ENCODE assay signal across 10 cellular contexts in the genomic region with DNA sequence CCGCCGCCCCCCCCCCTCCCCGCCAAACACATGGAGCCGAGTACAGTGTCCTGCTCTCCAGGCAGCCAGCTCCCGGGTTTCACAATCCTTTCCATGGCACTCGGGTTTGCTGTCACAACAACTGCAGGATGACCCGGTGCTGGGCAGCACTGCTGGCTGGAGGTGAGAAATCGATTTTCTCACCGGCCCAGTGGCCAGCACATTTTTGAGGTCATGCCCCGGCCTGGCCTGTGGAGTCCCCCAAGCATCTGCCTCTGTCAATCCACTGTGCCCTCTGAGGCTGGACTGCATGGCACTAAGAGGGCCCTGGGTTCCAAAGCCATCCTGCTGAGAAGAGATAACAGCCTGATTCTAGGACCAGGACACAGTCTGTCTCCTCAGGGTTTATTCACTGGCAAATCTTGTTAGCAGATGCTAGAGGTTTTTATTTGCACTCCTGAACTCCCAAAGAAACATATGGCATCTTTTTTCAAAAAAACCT.
DNase-seq lines count a peak whose midpoint lies in the region; ATAC-seq and TF ChIP-seq lines count a peak whose summit lies in the region.
"Had no signal": no experiment of that assay in that cellular context is flagged by ENCODE, and none has a peak within 500 bp of the region (broad histone marks: within the 10 kb centered on the region; RNA-seq: fewer than 3 reads in every experiment).

No MANE protein-coding gene starts in this region.

- peaks cover 11% of the 10 kb centered on the region for H3K4me1 ChIP-seq in GM23338 (ENCODE audit: insufficient read depth)
- H3K4me1 ChIP-seq in Peyer's patch = peaks cover 0 to 40% (median 19%) of the 10 kb centered on the region in 4 donors
- peaks cover 0 to 27% (median 13%) of the 10 kb centered on the region in 3 donors for H3K4me1 ChIP-seq in gastroesophageal sphincter
- no peaks in the 10 kb centered on the region for H3K4me1 ChIP-seq in smooth muscle cell (ENCODE audit: low read depth)
- H3K4me1 ChIP-seq: prostate gland had no signal

- H3K4me1 Mint-ChIP-seq in GM23338 = peaks cover 18% of the 10 kb centered on the region

- no peaks in the 10 kb centered on the region for H3K9me2 ChIP-seq in GM23338 (ENCODE audit: insufficient read depth)

- no peak for TF ChIP-seq EP300 in gastroesophageal sphincter (IDR thresholded peaks at IDR 0.05)

- WGBS in gastroesophageal sphincter (ENCODE audit: low coverage in 1 of 2), 2 donors = 50% methylated on average over 3 of the region's 10 CpGs; no CpG with 5 or more reads in 1 of the 2 donors
- 35% methylated on average over 10 of the region's 10 CpGs for whole genome bisulfite sequencing in smooth muscle cell (ENCODE audit: low lambda C conversion rate)

- H4K20me1 ChIP-seq in GM23338 (replicated peaks; ENCODE audit: insufficient read depth) (no peaks in the 10 kb centered on the region), smooth muscle cell (ENCODE audit: low read depth) (no peaks in the 10 kb centered on the region)

- no peak overlapping the region for H3K27ac Mint-ChIP-seq in GM23338
- H3K27ac Mint-ChIP-seq: H9 had no signal

- H3K79me2 ChIP-seq in GM23338 (replicated peaks; ENCODE audit: insufficient read depth) = no peaks in the 10 kb centered on the region
- peaks cover 4% of the 10 kb centered on the region for H3K79me2 ChIP-seq in smooth muscle cell (ENCODE audit: low read depth)

- H3K36me3 ChIP-seq in GM23338 (ENCODE audit: insufficient read depth) (no peaks in the 10 kb centered on the region), Peyer's patch (peaks cover 0 to 5% (median 0%) of the 10 kb centered on the region in 3 donors), gastroesophageal sphincter (no peaks in the 10 kb centered on the region), smooth muscle cell (ENCODE audit: low read depth) (no peaks in the 10 kb centered on the region)
- H3K36me3 ChIP-seq: prostate gland had no signal

- TF ChIP-seq CTCF in GM23338 (conservative IDR thresholded peaks at IDR 0.05; ENCODE audit: low read depth in 2 of 2) = no peak
- TF ChIP-seq CTCF in Peyer's patch (IDR thresholded peaks at IDR 0.05) = no peak
- TF ChIP-seq CTCF in gastroesophageal sphincter (IDR thresholded peaks at IDR 0.05) = no peak
- TF ChIP-seq CTCF in smooth muscle cell (IDR thresholded peaks at IDR 0.05; ENCODE audit: borderline replicate concordance, insufficient read depth, poor library complexity, severe bottlenecking) = no peak

- no peaks in the 10 kb centered on the region for H3K27me3 ChIP-seq in GM23338 (ENCODE audit: insufficient read depth)
- H3K27me3 ChIP-seq in Peyer's patch = no peaks in the 10 kb centered on the region
- no peaks in the 10 kb centered on the region for H3K27me3 ChIP-seq in gastroesophageal sphincter
- no peaks in the 10 kb centered on the region for H3K27me3 ChIP-seq in smooth muscle cell (ENCODE audit: low read depth)

- no peak for TF ChIP-seq POLR2A in Peyer's patch (IDR thresholded peaks at IDR 0.05)
- no peak for TF ChIP-seq POLR2A in gastroesophageal sphincter (IDR thresholded peaks at IDR 0.05)

- H3K9me3 Mint-ChIP-seq in GM23338 = no peaks in the 10 kb centered on the region
- H3K9me3 Mint-ChIP-seq: H9 had no signal

- peaks cover 10% of the 10 kb centered on the region for H3K27me3 Mint-ChIP-seq in GM23338 (ENCODE audit: insufficient read depth, low read depth, poor library complexity)

- H3K4me3 Mint-ChIP-seq in GM23338 = no peak overlapping the region
- H3K4me3 Mint-ChIP-seq: H9 had no signal

- H3K36me3 Mint-ChIP-seq in GM23338 (ENCODE audit: low read depth) = no peaks in the 10 kb centered on the region

- H2AFZ ChIP-seq in GM23338 (peak overlapping the region; percentile 59; the same call in 1 of the 2 replicates), smooth muscle cell (ENCODE audit: low read depth) (no peak overlapping the region)

- ATAC-seq in GM23338 = peak; percentile 39
- ATAC-seq in gastroesophageal sphincter = peak; percentile 60
- no peak for ATAC-seq in GM19467 (IDR thresholded peaks at IDR 0.05; ENCODE audit: unreplicated experiment)
- ATAC-seq in GM18519 (IDR thresholded peaks at IDR 0.05; ENCODE audit: low FRiP score, unreplicated experiment) = no peak

- DNase-seq in GM23338 (ENCODE audit: low spot score) (no peak), Peyer's patch (no peak), smooth muscle cell (lab: John Stamatoyannopoulos, UW; ENCODE audit: unreplicated experiment) (peak; percentile 38), SHP77 (lab: John Stamatoyannopoulos, UW) (no peak)
- DNase-seq: H9; stimulated activated naive CD4-positive, alpha-beta T cell had no signal

- H3K27ac ChIP-seq in GM23338 (ENCODE audit: low read depth) (no peak overlapping the region), Peyer's patch (peak overlapping the region; percentile 27 to 77 (median 55)), gastroesophageal sphincter (peak overlapping the region in 3 of 4 donors; percentile 51 to 73 (median 71)), smooth muscle cell (ENCODE audit: low read depth) (peak overlapping the region; percentile 86)

- H3K9ac ChIP-seq in smooth muscle cell (ENCODE audit: low read depth) = no peak overlapping the region

- H3K9me3 ChIP-seq in Peyer's patch (no peaks in the 10 kb centered on the region), gastroesophageal sphincter (no peaks in the 10 kb centered on the region), smooth muscle cell (replicated peaks; ENCODE audit: low read depth) (no peaks in the 10 kb centered on the region)
- H3K9me3 ChIP-seq: prostate gland had no signal

- H3K4me3 ChIP-seq in GM23338 = no peak overlapping the region
- no peak overlapping the region for H3K4me3 ChIP-seq in Peyer's patch
- H3K4me3 ChIP-seq in gastroesophageal sphincter = no peak overlapping the region
- no peak overlapping the region for H3K4me3 ChIP-seq in smooth muscle cell
- H3K4me3 ChIP-seq: prostate gland had no signal

- H3F3A ChIP-seq in GM23338 (replicated peaks; ENCODE audit: low read depth) = no peaks in the 10 kb centered on the region
- peaks cover 20% of the 10 kb centered on the region for H3F3A ChIP-seq in smooth muscle cell (ENCODE audit: low read depth)

- H3K4me2 ChIP-seq in GM23338 = no peak overlapping the region
- peak overlapping the region; percentile 39 for H3K4me2 ChIP-seq in smooth muscle cell

TF ChIP-seq in GM23338, 12 proteins besides CTCF, POLR2A, EP300 and RAD21:
- TF ChIP-seq STAT1 (IDR thresholded peaks at IDR 0.05; ENCODE audit: unreplicated experiment) (no peak), ZNF114 (CRISPR knock-in tag; IDR thresholded peaks at IDR 0.05) (no peak), NANOG (IDR thresholded peaks at IDR 0.05; ENCODE audit: borderline replicate concordance) (no peak), JUNB (IDR thresholded peaks at IDR 0.05; ENCODE audit: unreplicated experiment) (no peak)
- TF ChIP-seq, protein P1, sequence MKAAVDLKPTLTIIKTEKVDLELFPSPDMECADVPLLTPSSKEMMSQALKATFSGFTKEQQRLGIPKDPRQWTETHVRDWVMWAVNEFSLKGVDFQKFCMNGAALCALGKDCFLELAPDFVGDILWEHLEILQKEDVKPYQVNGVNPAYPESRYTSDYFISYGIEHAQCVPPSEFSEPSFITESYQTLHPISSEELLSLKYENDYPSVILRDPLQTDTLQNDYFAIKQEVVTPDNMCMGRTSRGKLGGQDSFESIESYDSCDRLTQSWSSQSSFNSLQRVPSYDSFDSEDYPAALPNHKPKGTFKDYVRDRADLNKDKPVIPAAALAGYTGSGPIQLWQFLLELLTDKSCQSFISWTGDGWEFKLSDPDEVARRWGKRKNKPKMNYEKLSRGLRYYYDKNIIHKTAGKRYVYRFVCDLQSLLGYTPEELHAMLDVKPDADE (IDR thresholded peaks at IDR 0.05) = no peak
- TF ChIP-seq, protein P2, sequence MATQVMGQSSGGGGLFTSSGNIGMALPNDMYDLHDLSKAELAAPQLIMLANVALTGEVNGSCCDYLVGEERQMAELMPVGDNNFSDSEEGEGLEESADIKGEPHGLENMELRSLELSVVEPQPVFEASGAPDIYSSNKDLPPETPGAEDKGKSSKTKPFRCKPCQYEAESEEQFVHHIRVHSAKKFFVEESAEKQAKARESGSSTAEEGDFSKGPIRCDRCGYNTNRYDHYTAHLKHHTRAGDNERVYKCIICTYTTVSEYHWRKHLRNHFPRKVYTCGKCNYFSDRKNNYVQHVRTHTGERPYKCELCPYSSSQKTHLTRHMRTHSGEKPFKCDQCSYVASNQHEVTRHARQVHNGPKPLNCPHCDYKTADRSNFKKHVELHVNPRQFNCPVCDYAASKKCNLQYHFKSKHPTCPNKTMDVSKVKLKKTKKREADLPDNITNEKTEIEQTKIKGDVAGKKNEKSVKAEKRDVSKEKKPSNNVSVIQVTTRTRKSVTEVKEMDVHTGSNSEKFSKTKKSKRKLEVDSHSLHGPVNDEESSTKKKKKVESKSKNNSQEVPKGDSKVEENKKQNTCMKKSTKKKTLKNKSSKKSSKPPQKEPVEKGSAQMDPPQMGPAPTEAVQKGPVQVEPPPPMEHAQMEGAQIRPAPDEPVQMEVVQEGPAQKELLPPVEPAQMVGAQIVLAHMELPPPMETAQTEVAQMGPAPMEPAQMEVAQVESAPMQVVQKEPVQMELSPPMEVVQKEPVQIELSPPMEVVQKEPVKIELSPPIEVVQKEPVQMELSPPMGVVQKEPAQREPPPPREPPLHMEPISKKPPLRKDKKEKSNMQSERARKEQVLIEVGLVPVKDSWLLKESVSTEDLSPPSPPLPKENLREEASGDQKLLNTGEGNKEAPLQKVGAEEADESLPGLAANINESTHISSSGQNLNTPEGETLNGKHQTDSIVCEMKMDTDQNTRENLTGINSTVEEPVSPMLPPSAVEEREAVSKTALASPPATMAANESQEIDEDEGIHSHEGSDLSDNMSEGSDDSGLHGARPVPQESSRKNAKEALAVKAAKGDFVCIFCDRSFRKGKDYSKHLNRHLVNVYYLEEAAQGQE (IDR thresholded peaks at IDR 0.05; ENCODE audit: unreplicated experiment) = no peak

Comparison
In these comparisons a context has a peak if more than half of its experiments do, and no peak if none do; other contexts are left out.
1. ATAC-seq: peak in GM23338 (single experiment) and gastroesophageal sphincter (single experiment); none in GM19467 (single experiment) and GM18519 (single experiment).